1 cellular context compared by ENCODE assay signal in the genomic region with DNA sequence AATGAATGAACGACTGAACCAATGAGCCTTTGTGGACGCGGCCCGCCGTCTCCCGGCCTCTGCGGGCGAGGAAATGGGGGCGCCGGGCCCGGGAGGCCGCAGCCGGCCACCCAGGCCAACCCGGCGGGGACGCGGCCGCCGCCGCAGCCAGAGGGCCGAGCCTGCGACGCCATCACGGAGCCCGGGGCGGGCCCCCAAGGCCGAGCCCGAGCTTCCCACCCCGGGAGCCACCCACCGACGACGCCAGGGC.
TF ChIP-seq lines count a peak whose summit lies in the region.

No MANE protein-coding gene starts in this region.

TF ChIP-seq in GM23338, 12 proteins besides CTCF, POLR2A, EP300 and RAD21 (continued from another document):
- TF ChIP-seq, protein P1, sequence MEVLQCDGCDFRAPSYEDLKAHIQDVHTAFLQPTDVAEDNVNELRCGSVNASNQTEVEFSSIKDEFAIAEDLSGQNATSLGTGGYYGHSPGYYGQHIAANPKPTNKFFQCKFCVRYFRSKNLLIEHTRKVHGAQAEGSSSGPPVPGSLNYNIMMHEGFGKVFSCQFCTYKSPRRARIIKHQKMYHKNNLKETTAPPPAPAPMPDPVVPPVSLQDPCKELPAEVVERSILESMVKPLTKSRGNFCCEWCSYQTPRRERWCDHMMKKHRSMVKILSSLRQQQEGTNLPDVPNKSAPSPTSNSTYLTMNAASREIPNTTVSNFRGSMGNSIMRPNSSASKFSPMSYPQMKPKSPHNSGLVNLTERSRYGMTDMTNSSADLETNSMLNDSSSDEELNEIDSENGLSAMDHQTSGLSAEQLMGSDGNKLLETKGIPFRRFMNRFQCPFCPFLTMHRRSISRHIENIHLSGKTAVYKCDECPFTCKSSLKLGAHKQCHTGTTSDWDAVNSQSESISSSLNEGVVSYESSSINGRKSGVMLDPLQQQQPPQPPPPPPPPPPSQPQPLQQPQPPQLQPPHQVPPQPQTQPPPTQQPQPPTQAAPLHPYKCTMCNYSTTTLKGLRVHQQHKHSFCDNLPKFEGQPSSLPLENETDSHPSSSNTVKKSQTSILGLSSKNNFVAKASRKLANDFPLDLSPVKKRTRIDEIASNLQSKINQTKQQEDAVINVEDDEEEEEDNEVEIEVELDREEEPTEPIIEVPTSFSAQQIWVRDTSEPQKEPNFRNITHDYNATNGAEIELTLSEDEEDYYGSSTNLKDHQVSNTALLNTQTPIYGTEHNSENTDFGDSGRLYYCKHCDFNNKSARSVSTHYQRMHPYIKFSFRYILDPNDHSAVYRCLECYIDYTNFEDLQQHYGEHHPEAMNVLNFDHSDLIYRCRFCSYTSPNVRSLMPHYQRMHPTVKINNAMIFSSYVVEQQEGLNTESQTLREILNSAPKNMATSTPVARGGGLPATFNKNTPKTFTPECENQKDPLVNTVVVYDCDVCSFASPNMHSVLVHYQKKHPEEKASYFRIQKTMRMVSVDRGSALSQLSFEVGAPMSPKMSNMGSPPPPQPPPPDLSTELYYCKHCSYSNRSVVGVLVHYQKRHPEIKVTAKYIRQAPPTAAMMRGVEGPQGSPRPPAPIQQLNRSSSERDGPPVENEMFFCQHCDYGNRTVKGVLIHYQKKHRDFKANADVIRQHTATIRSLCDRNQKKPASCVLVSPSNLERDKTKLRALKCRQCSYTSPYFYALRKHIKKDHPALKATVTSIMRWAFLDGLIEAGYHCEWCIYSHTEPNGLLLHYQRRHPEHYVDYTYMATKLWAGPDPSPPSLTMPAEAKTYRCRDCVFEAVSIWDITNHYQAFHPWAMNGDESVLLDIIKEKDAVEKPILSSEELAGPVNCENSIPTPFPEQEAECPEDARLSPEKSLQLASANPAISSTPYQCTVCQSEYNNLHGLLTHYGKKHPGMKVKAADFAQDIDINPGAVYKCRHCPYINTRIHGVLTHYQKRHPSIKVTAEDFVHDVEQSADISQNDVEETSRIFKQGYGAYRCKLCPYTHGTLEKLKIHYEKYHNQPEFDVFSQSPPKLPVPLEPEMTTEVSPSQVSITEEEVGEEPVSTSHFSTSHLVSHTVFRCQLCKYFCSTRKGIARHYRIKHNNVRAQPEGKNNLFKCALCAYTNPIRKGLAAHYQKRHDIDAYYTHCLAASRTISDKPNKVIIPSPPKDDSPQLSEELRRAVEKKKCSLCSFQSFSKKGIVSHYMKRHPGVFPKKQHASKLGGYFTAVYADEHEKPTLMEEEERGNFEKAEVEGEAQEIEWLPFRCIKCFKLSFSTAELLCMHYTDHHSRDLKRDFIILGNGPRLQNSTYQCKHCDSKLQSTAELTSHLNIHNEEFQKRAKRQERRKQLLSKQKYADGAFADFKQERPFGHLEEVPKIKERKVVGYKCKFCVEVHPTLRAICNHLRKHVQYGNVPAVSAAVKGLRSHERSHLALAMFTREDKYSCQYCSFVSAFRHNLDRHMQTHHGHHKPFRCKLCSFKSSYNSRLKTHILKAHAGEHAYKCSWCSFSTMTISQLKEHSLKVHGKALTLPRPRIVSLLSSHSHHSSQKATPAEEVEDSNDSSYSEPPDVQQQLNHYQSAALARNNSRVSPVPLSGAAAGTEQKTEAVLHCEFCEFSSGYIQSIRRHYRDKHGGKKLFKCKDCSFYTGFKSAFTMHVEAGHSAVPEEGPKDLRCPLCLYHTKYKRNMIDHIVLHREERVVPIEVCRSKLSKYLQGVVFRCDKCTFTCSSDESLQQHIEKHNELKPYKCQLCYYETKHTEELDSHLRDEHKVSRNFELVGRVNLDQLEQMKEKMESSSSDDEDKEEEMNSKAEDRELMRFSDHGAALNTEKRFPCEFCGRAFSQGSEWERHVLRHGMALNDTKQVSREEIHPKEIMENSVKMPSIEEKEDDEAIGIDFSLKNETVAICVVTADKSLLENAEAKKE (CRISPR knock-in tag; IDR thresholded peaks at IDR 0.05): no peak
